In the genomic region with DNA sequence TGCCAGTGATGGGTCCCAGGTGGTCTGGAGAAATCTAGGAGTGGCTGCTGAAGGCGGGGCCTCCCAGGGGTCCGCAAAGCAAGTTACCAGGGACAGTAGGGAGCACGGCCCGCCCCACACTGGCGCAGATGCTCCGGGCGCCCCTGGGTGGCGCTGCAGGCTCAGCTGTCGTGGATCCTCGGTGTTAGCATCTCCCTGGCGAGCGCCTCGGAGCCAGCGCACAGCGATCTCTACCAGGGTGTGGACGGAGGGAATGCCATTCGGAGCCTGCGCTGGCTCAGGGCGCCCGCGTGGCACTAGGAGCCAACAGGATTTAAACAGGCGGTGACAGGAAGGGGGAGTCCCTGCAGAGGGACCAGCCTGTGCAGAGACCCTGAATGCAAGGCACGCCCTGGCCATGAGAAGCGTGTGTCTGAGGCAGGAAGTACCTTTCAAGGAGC, we compare ENCODE assay signal across 8 cellular contexts. TPM values are rescaled to one million over a fixed set of nuclear protein-coding genes. Genes with fewer than 3 reads are reported as not detected.
DNase-seq lines count a peak whose midpoint lies in the region; ATAC-seq, FAIRE-seq and TF ChIP-seq lines count a peak whose summit lies in the region.

No MANE protein-coding gene starts in this region.

- peak; percentile 53 for ATAC-seq in HG03045 (IDR thresholded peaks at IDR 0.05; ENCODE audit: unreplicated experiment)
- ATAC-seq in HG03469 (IDR thresholded peaks at IDR 0.05; ENCODE audit: unreplicated experiment), result no peak

- TF ChIP-seq CTCF in GM12875 (IDR thresholded peaks at IDR 0.05; ENCODE audit: borderline replicate concordance, insufficient read depth, low read depth, low read length) (peak; percentile 97), WI38 (IDR thresholded peaks at IDR 0.05; ENCODE audit: low read depth, low read length) (peak; percentile 90), kidney (IDR thresholded peaks at IDR 0.05; ENCODE audit: borderline replicate concordance, extremely low read depth, insufficient read depth) (peak; percentile 75)

- H3K9me3 ChIP-seq in kidney (ENCODE audit: control insufficient read depth in 1 of 2, low read length in 2 of 2), result no peaks in the 10 kb centered on the region

- H3K36me3 ChIP-seq in kidney (ENCODE audit: control insufficient read depth in 1 of 2, insufficient read depth in 2 of 2, low read length in 2 of 2), result no peaks in the 10 kb centered on the region

- peak; percentile 52 for DNase-seq in NCI-H2196 (lab: John Stamatoyannopoulos, UW; ENCODE audit: unreplicated experiment)
- DNase-seq in central memory CD4-positive, alpha-beta T cell, result peak; percentile 45
- peak; percentile 92 for DNase-seq in kidney
- peak; percentile 60 to 62 for DNase-seq in stimulated activated CD4-positive, alpha-beta T cell treated with anti-CD3 and anti-CD28 coated beads, Interleukin-15, amount 100 ng/mL, for 48 hours (ENCODE audit: low read depth in 2 of 2)

- intact Hi-C loops in kidney (cut with DNase I), result no loop called here

- no peak overlapping the region for H3K9ac ChIP-seq in kidney (ENCODE audit: low read length in 2 of 2)

- H3K27ac ChIP-seq in kidney (ENCODE audit: low read depth in 2 of 2, low read length in 2 of 2), result peak overlapping the region in 1 of 2 donors; percentile 27

- peaks cover 0 to 5% of the 10 kb centered on the region in 2 donors for H3K4me1 ChIP-seq in kidney (ENCODE audit: control insufficient read depth in 1 of 2, insufficient read depth in 1 of 2, low read depth in 1 of 2, low read length in 2 of 2)

- H3K4me3 ChIP-seq in GM12875 (ENCODE audit: low read depth, low read length) (peak overlapping the region; percentile 29), WI38 (ENCODE audit: low read depth, low read length) (no peak overlapping the region), kidney (ENCODE audit: low read length in 2 of 2) (no peak overlapping the region)

- no peak for FAIRE-seq in kidney (lab: Jason Lieb, UNC)

RNA-seq across cellular contexts. Expression of a gene that starts 20.2 kb away (rescaled TPM):
- 58.2 TPM for total RNA-seq in kidney
- 20.5 TPM for polyA plus RNA-seq in kidney (ENCODE audit: insufficient read depth, low read depth, low replicate concordance)

RNA-seq across cellular contexts. Expression of a gene that starts 43.1 kb away (rescaled TPM):
- 49.2 TPM for total RNA-seq in kidney
- polyA plus RNA-seq in kidney (ENCODE audit: insufficient read depth, low read depth, low replicate concordance), result 9.8 TPM

RNA-seq across cellular contexts. Expression of a gene that starts 46.2 kb away (rescaled TPM):
- 14.6 TPM for total RNA-seq in kidney
- polyA plus RNA-seq in kidney (ENCODE audit: insufficient read depth, low read depth, low replicate concordance), result 27.8 TPM

RNA-seq across cellular contexts. Expression of a gene that starts 54.4 kb away (rescaled TPM):
- 19.5 TPM for total RNA-seq in kidney
- 6.7 TPM for polyA plus RNA-seq in kidney (ENCODE audit: insufficient read depth, low read depth, low replicate concordance)
